8 cellular contexts compared by ENCODE assay signal in genomic region chr17:4833178-4833940, GRCh38. TPM values are rescaled to one million over a fixed set of nuclear protein-coding genes. Genes with fewer than 3 reads are reported as not detected.
DNase-seq lines count a peak whose midpoint lies in the region; ATAC-seq, FAIRE-seq and TF ChIP-seq lines count a peak whose summit lies in the region.

MINK1 (plus strand) TSS chr17:4833340; CDS start chr17:4833584, 244 bp downstream.

- peak within 1 kb of the TSS; percentile 71 for H3K9ac ChIP-seq in HUES64 (ENCODE audit: low read depth, low read length)
- peak within 1 kb of the TSS; percentile 77 for H3K9ac ChIP-seq in mucosa of stomach (ENCODE audit: low read length)

- H3K36me3 ChIP-seq in HUES64 (ENCODE audit: insufficient read depth, low read length) = peaks cover 8% of the 10 kb centered on the region; the same call in 1 of the 2 replicates
- H3K36me3 ChIP-seq in mucosa of stomach (ENCODE audit: control insufficient read depth, insufficient read depth, low read length) = no peaks in the 10 kb centered on the region

- H3K4me3 ChIP-seq in HUES64 (ENCODE audit: low read length) = peak within 1 kb of the TSS; percentile 78
- H3K4me3 ChIP-seq in epithelial cell of proximal tubule (ENCODE audit: low read depth, low read length) = peak within 1 kb of the TSS; percentile 93
- H3K4me3 ChIP-seq in mucosa of stomach (ENCODE audit: low read length) = peak within 1 kb of the TSS; percentile 14

- no peak for FAIRE-seq in D721Med (lab: Jason Lieb, UNC)

- TF ChIP-seq CTCF in D721Med (IDR thresholded peaks at IDR 0.05; ENCODE audit: insufficient read depth, missing control alignments) = no peak
- no peak for TF ChIP-seq CTCF in epithelial cell of proximal tubule (conservative IDR thresholded peaks at IDR 0.05; ENCODE audit: low read depth, low read length)

- H3K27ac ChIP-seq in HUES64 (ENCODE audit: low read depth, low read length) = peak within 1 kb of the TSS; percentile 65; the same call in 1 of the 2 replicates

- H3K9me3 ChIP-seq in HUES64 (ENCODE audit: insufficient read depth, low read depth, low read length) (no peaks in the 10 kb centered on the region), mucosa of stomach (ENCODE audit: control insufficient read depth, low read length) (no peaks in the 10 kb centered on the region)

- H3K27me3 ChIP-seq in HUES64 (ENCODE audit: insufficient read depth, low read length) (no peaks in the 10 kb centered on the region), mucosa of stomach (ENCODE audit: control insufficient read depth, insufficient read depth, low read length) (no peaks in the 10 kb centered on the region)

- peak; percentile 89 for ATAC-seq in GM21423 (IDR thresholded peaks at IDR 0.05; ENCODE audit: unreplicated experiment)

- under 1% methylated on average over 91 of the region's 91 CpGs for WGBS in HUES64

- H3K4me1 ChIP-seq in HUES64 (ENCODE audit: insufficient read depth, low read length) (peaks cover 16% of the 10 kb centered on the region), mucosa of stomach (ENCODE audit: control insufficient read depth, insufficient read depth, low read length) (peaks cover 23% of the 10 kb centered on the region)

- DNase-seq in D721Med (ENCODE audit: insufficient read length, low spot score) (peak; percentile 93), OCI-M1 (lab: John Stamatoyannopoulos, UW) (peak; percentile 97), epithelial cell of proximal tubule (ENCODE audit: low read depth) (no peak)
- peak; percentile 90 for DNase-seq in activated T-cell treated with anti-CD3 and anti-CD28 coated beads, Interleukin-2, amount 50 U/mL, for 1 hour
- DNase-seq in stimulated activated CD8-positive, alpha-beta memory T cell treated with anti-CD3 and anti-CD28 coated beads, Interleukin-4, amount 100 ng/mL, for 48 hours = peak; percentile 88

RNA-seq across cellular contexts. Expression of gene MINK1, which starts in this region (rescaled TPM):
- 23.9 TPM for polyA plus RNA-seq in HUES64 (2013, experiment 1 of 2)
- polyA plus RNA-seq in HUES64 (2013, experiment 2 of 2) = 29.2 TPM
- 20.5 and 39.9 TPM in 2 replicates for total RNA-seq in epithelial cell of proximal tubule

Comparison
In these comparisons a context has a peak if more than half of its experiments do, and no peak if none do; other contexts are left out.
1. H3K4me3 ChIP-seq: peak in every context shown above with its lines; median percentile 93 in epithelial cell of proximal tubule; 78 in HUES64; 14 in mucosa of stomach.